In genomic region chr4:29708473-29708872, GRCh38 we compare ENCODE assay signal across 1 cellular context.
TF ChIP-seq lines count a peak whose summit lies in the region.

No MANE protein-coding gene starts in this region.

TF ChIP-seq in SK-N-SH treated with all-trans-retinoic acid at 6 μM for 48 hours, 23 proteins besides CTCF, POLR2A, EP300 and RAD21 (continued from another document):
- no peak for TF ChIP-seq TSHZ2 (CRISPR knock-in tag; IDR thresholded peaks at IDR 0.05)
- TF ChIP-seq OSR1 (CRISPR knock-in tag; IDR thresholded peaks at IDR 0.05) = no peak
- TF ChIP-seq TCF4 (CRISPR knock-in tag; IDR thresholded peaks at IDR 0.05; ENCODE audit: borderline replicate concordance) = no peak
- no peak for TF ChIP-seq PPARA (CRISPR knock-in tag; IDR thresholded peaks at IDR 0.05; ENCODE audit: borderline replicate concordance)
- TF ChIP-seq ZNF8 (CRISPR knock-in tag; IDR thresholded peaks at IDR 0.05) = no peak
- TF ChIP-seq RARB (CRISPR knock-in tag; IDR thresholded peaks at IDR 0.05) = no peak
- TF ChIP-seq, protein P1, sequence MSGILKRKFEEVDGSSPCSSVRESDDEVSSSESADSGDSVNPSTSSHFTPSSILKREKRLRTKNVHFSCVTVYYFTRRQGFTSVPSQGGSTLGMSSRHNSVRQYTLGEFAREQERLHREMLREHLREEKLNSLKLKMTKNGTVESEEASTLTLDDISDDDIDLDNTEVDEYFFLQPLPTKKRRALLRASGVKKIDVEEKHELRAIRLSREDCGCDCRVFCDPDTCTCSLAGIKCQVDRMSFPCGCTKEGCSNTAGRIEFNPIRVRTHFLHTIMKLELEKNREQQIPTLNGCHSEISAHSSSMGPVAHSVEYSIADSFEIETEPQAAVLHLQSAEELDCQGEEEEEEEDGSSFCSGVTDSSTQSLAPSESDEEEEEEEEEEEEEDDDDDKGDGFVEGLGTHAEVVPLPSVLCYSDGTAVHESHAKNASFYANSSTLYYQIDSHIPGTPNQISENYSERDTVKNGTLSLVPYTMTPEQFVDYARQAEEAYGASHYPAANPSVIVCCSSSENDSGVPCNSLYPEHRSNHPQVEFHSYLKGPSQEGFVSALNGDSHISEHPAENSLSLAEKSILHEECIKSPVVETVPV (CRISPR knock-in tag; IDR thresholded peaks at IDR 0.05) = no peak
